ENCODE assay signal across 8 cellular contexts in the genomic region with DNA sequence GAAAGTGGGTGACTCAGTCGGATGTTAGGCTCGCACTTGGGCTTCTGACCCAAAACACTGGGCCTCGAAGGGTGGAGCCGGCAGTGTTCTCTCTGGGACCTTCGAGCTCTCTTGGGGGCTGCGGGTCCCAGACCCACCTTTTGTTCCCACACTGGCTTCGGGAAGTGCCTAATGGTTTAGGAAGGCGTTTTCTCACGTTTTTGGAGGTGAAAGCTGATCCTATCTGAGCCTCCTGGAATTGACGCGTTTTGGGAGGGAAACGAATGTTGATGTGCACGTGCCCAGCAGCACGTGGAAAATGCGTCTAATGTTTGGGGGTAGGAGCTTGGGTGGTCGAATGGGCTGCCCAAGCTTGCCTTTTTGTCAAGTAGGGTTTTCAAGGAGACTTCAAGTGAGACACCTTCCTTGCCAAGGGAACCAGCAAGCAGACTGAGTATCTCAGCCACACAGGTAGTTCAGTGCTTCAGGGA. TPM values are rescaled to one million over a fixed set of nuclear protein-coding genes. Genes with fewer than 3 reads are reported as not detected.
DNase-seq lines count a peak whose midpoint lies in the region; ATAC-seq and TF ChIP-seq lines count a peak whose summit lies in the region.

No MANE protein-coding gene starts in this region.

- no peak for TF ChIP-seq POLR2A in sigmoid colon (IDR thresholded peaks at IDR 0.05)

- H3K9ac ChIP-seq in SU-DHL-6 (ENCODE audit: low read length), result peak overlapping the region; percentile 86

- H3K27ac ChIP-seq in SU-DHL-6 (ENCODE audit: low read depth, low read length), result peak overlapping the region; percentile 12; the same call in 1 of the 2 replicates
- peak overlapping the region; percentile 80 to 93 (median 84) for H3K27ac ChIP-seq in sigmoid colon

- peaks cover 0 to 32% (median 31%) of the 10 kb centered on the region in 4 donors for H3K4me1 ChIP-seq in sigmoid colon

- H3K4me3 Mint-ChIP-seq in activated CD4-positive, alpha-beta T cell treated with anti-CD3 and anti-CD28 coated beads for 36 hours, result peak overlapping the region; percentile 87

- H3K79me2 ChIP-seq in SU-DHL-6 (ENCODE audit: insufficient read depth, low read length), result peaks cover 49% of the 10 kb centered on the region

- no peak for TF ChIP-seq CTCF in SU-DHL-6 (IDR thresholded peaks at IDR 0.05; ENCODE audit: insufficient read depth, low read length, poor library complexity, severe bottlenecking)
- TF ChIP-seq CTCF in fibroblast of villous mesenchyme (IDR thresholded peaks at IDR 0.05; ENCODE audit: insufficient read depth, low read depth, low read length), result no peak
- TF ChIP-seq CTCF in sigmoid colon (IDR thresholded peaks at IDR 0.05), result no peak

- intact Hi-C loops in activated CD4-positive, alpha-beta T cell treated with anti-CD3 and anti-CD28 coated beads for 36 hours (cut with DNase I, micrococcal nuclease), result loop anchor here (1.0 to 5.0 kb wide), 3 partner anchors 19 to 445 kb away; a partner anchor contains a TSS
- intact Hi-C loops in sigmoid colon (cut with DNase I), result loop anchor here (2.0 to 5.0 kb wide), 2 partner anchors 18 to 47 kb away; a partner anchor contains a TSS

- TF ChIP-seq EP300 in sigmoid colon (IDR thresholded peaks at IDR 0.05), result no peak

- CTCF ChIA-PET in activated CD4-positive, alpha-beta T cell treated with anti-CD3 and anti-CD28 coated beads for 36 hours (lab: Charles Lee), result interaction anchor here (0.6 to 1.0 kb wide), 4 partner anchors 10 to 360 kb away, joined by 3 read pairs; no protein-coding TSS in a partner anchor

- WGBS in sigmoid colon, 2 donors, result 2 to 6% methylated on average over 16 of the region's 16 CpGs

- H3K4me3 ChIP-seq in SU-DHL-6 (ENCODE audit: insufficient read depth, low read length, poor library complexity, severe bottlenecking), result peak overlapping the region; percentile 84
- H3K4me3 ChIP-seq in fibroblast of villous mesenchyme (ENCODE audit: low read depth, low read length), result peak overlapping the region; percentile 93
- H3K4me3 ChIP-seq in sigmoid colon, result peak overlapping the region; percentile 75 to 97 (median 86)

- peak; percentile 55 for DNase-seq in activated CD4-positive, alpha-beta T cell treated with anti-CD3 and anti-CD28 coated beads for 36 hours
- no peak for DNase-seq in activated CD4-positive, alpha-beta T cell treated with anti-CD3 and anti-CD28 coated beads for 1 hour
- DNase-seq in fibroblast of villous mesenchyme (ENCODE audit: low read depth) (no peak), sigmoid colon (no peak), germinal center (ENCODE audit: low spot score) (no peak)

- no peak overlapping the region for H2AFZ ChIP-seq in SU-DHL-6 (ENCODE audit: low read depth, low read length, severe bottlenecking)

- H3K36me3 Mint-ChIP-seq in activated CD4-positive, alpha-beta T cell treated with anti-CD3 and anti-CD28 coated beads for 36 hours (ENCODE audit: low read depth), result peaks cover 53% of the 10 kb centered on the region

- H3K4me1 Mint-ChIP-seq in activated CD4-positive, alpha-beta T cell treated with anti-CD3 and anti-CD28 coated beads for 36 hours, result peaks cover 31% of the 10 kb centered on the region

- H3K27me3 Mint-ChIP-seq in activated CD4-positive, alpha-beta T cell treated with anti-CD3 and anti-CD28 coated beads for 36 hours, result no peaks in the 10 kb centered on the region

- H3K27me3 ChIP-seq in SU-DHL-6 (ENCODE audit: low read length), result no peaks in the 10 kb centered on the region
- no peaks in the 10 kb centered on the region for H3K27me3 ChIP-seq in sigmoid colon

- H3K4me2 ChIP-seq in SU-DHL-6 (ENCODE audit: low read depth, low read length, poor library complexity, severe bottlenecking), result peak overlapping the region; percentile 76

- H4K20me1 ChIP-seq in SU-DHL-6 (ENCODE audit: low read depth, low read length), result no peaks in the 10 kb centered on the region

- ATAC-seq in activated CD4-positive, alpha-beta T cell treated with anti-CD3 and anti-CD28 coated beads for 36 hours, result no peak
- ATAC-seq in GM19328 (IDR thresholded peaks at IDR 0.05; ENCODE audit: unreplicated experiment) (no peak), GM18519 (IDR thresholded peaks at IDR 0.05; ENCODE audit: low FRiP score, unreplicated experiment) (no peak)

- POLR2A ChIA-PET in activated CD4-positive, alpha-beta T cell treated with anti-CD3 and anti-CD28 coated beads for 36 hours (lab: Charles Lee), result interaction anchor here (0.9 to 4.0 kb wide), 3 partner anchors 18 to 27 kb away, joined by 4 to 24 read pairs (median 7); a partner anchor contains a TSS

- H3K27ac Mint-ChIP-seq in activated CD4-positive, alpha-beta T cell treated with anti-CD3 and anti-CD28 coated beads for 36 hours, result peak overlapping the region; percentile 83

- H3K36me3 ChIP-seq in SU-DHL-6 (ENCODE audit: low read length) (no peaks in the 10 kb centered on the region), sigmoid colon (peaks cover 12 to 49% (median 34%) of the 10 kb centered on the region in 4 donors)

- H3K9me2 ChIP-seq in SU-DHL-6 (replicated peaks; ENCODE audit: insufficient read depth, low read length), result no peaks in the 10 kb centered on the region

- H3K9me3 ChIP-seq in SU-DHL-6 (ENCODE audit: insufficient read depth, low read length) (no peaks in the 10 kb centered on the region), sigmoid colon (no peaks in the 10 kb centered on the region)

- no peaks in the 10 kb centered on the region for H3F3A ChIP-seq in SU-DHL-6 (ENCODE audit: insufficient read depth)

- no peaks in the 10 kb centered on the region for H3K9me3 Mint-ChIP-seq in activated CD4-positive, alpha-beta T cell treated with anti-CD3 and anti-CD28 coated beads for 36 hours (ENCODE audit: low read depth)

RNA-seq across cellular contexts. Expression of a gene that starts 0.7 kb away (rescaled TPM):
- total RNA-seq in activated CD4-positive, alpha-beta T cell treated with anti-CD3 and anti-CD28 coated beads for 36 hours, result 100 to 1,000 TPM; 100 to 102 TPM
- 75.1 and 94.4 TPM in 2 replicates for total RNA-seq in fibroblast of villous mesenchyme
- 100 to 1,000 TPM in 1 of 4 donors, 10 to 100 TPM in 3; 36.7 to 143 (median 42.5) TPM for total RNA-seq in sigmoid colon
- polyA plus RNA-seq in sigmoid colon, result 100 to 1,000 TPM in 1 of 3 donors, 10 to 100 TPM in 2; 52.9 to 111 (median 87.7) TPM

RNA-seq across cellular contexts. Expression of a gene that starts 0.9 kb away (rescaled TPM):
- total RNA-seq in activated CD4-positive, alpha-beta T cell treated with anti-CD3 and anti-CD28 coated beads for 36 hours, result 10 to 100 TPM; 39.0 to 39.1 TPM
- total RNA-seq in fibroblast of villous mesenchyme (22.9 and 27.4 TPM in 2 replicates), sigmoid colon (10 to 100 TPM; 27.7 to 51.7 (median 47.7) TPM)
- polyA plus RNA-seq in sigmoid colon, result 10 to 100 TPM; 24.5 to 42.3 (median 36.6) TPM

RNA-seq across cellular contexts. Expression of a gene that starts 17.9 kb away (rescaled TPM):
- total RNA-seq in activated CD4-positive, alpha-beta T cell treated with anti-CD3 and anti-CD28 coated beads for 36 hours, result 10 to 100 TPM; 30.0 to 36.6 TPM
- total RNA-seq in fibroblast of villous mesenchyme, result 7.8 and 10.0 TPM in 2 replicates
- total RNA-seq in sigmoid colon, result 10 to 100 TPM in 1 of 4 donors, 1 to 10 TPM in 3; 5.5 to 10.7 (median 9.0) TPM
- 10 to 100 TPM in 2 of 3 donors, 1 to 10 TPM in 1; 9.0 to 31.1 (median 13.4) TPM for polyA plus RNA-seq in sigmoid colon

RNA-seq across cellular contexts. Expression of a gene that starts 18.1 kb away (rescaled TPM):
- 10 to 100 TPM; 29.4 to 45.3 TPM for total RNA-seq in activated CD4-positive, alpha-beta T cell treated with anti-CD3 and anti-CD28 coated beads for 36 hours
- total RNA-seq in fibroblast of villous mesenchyme (23.7 and 28.0 TPM in 2 replicates), sigmoid colon (10 to 100 TPM; 14.4 to 36.2 (median 26.8) TPM)
- polyA plus RNA-seq in sigmoid colon, result 10 to 100 TPM; 40.8 to 57.5 (median 54.1) TPM

RNA-seq across cellular contexts. Expression of a gene that starts 18.7 kb away (rescaled TPM):
- total RNA-seq in activated CD4-positive, alpha-beta T cell treated with anti-CD3 and anti-CD28 coated beads for 36 hours, result 100 to 1,000 TPM in 1 of 2 experiments, 10 to 100 TPM in 1; 94.0 to 116 TPM
- total RNA-seq in fibroblast of villous mesenchyme (12.1 and 12.6 TPM in 2 replicates), sigmoid colon (10 to 100 TPM; 31.0 to 56.4 (median 39.5) TPM)
- polyA plus RNA-seq in sigmoid colon, result 100 to 1,000 TPM; 204 to 258 (median 237) TPM
